Comparison of ENCODE assay signal across 28 cellular contexts in the genomic region with DNA sequence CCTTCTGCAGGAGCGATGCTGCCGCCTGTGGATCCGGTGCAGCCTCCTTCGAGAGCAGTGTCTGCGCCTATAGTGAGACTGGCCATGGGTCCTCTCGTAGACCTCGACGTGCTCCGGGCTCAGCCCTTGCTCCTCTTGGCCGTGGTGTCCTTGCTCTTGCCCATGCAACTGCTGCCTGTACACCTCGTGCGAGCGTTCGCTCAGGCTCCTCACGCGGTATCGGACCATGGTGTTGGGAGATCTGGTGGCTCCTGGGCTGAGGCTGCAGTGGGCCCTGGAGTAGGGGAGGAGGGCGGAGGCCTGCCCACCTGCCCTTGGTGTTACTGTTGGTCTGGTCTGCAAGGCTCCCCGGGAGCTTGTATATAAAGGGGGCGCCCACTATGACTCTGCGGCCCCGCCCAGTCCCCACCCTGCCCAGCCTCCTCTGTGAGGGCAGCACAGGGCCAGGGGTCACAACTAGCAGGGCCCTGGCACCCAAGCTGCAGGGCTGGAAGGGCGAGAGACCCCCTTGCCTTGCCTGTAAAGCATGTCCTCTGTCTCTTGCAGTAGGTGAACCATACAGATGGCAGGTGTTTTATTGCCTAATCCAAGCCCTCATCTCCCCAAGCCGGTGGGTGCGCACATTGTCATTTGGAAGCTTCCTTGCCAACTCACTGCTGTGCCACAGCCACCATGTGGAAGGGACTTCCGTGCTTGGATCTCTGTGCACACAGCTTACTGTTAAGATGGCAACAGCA. TPM values are rescaled to one million over a fixed set of nuclear protein-coding genes. Genes with fewer than 3 reads are reported as not detected.
DNase-seq lines count a peak whose midpoint lies in the region; ATAC-seq and TF ChIP-seq lines count a peak whose summit lies in the region.
"Had no signal": no experiment of that assay in that cellular context is flagged by ENCODE, and none has a peak within 500 bp of the region (broad histone marks: within the 10 kb centered on the region; RNA-seq: fewer than 3 reads in every experiment).

A gene with protein sequence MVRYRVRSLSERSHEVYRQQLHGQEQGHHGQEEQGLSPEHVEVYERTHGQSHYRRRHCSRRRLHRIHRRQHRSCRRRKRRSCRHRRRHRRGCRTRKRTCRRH (minus strand): TSS at position 338 of the 737 bp plus-strand sequence. CDS start 110 bp downstream, at position 228.

- H3K9me3 ChIP-seq in osteoblast (ENCODE audit: low read depth, low read length): no peaks in the 10 kb centered on the region
- H3K9me3 ChIP-seq in prostate gland: no peaks in the 10 kb centered on the region

- no peak within 1 kb of the TSS for H3K4me3 ChIP-seq in osteoblast (ENCODE audit: insufficient read depth, low read length)
- no peak within 1 kb of the TSS for H3K4me3 ChIP-seq in prostate gland
- H3K4me3 ChIP-seq: K562 had no signal

- no peak within 1 kb of the TSS for H3K4me2 ChIP-seq in osteoblast (ENCODE audit: insufficient read depth, low read length)

- H3K36me3 Mint-ChIP-seq in dendritic cell treated with granulocyte-macrophage colony-stimulating factor and Interleukin-4, amounts not matched to agents 40 ng/mL and 50 ng/mL, for 4 days (ENCODE audit: low read depth): no peaks in the 10 kb centered on the region
- H3K36me3 Mint-ChIP-seq: CD8-positive, alpha-beta memory T cell had no signal

- H3K36me3 ChIP-seq in osteoblast (ENCODE audit: insufficient read depth, low read length): no peaks in the 10 kb centered on the region
- H3K36me3 ChIP-seq in prostate gland: no peaks in the 10 kb centered on the region

- TF ChIP-seq POLR2A in prostate gland (IDR thresholded peaks at IDR 0.05): no peak

- ATAC-seq in stimulated activated naive CD8-positive, alpha-beta T cell treated with anti-CD3 and anti-CD28 coated beads, Interleukin-15, amount 100 ng/mL, for 72 hours: peak; percentile 28
- ATAC-seq in stimulated activated naive CD8-positive, alpha-beta T cell treated with anti-CD3 and anti-CD28 coated beads, Interleukin-15, Interleukin-2, amounts not matched to agents 100 U/mL and 50 U/mL, for 24 hours: no peak
- ATAC-seq: K562 had no signal

- H3K4me1 Mint-ChIP-seq in stimulated activated naive CD8-positive, alpha-beta T cell treated with anti-CD3 and anti-CD28 coated beads, Interleukin-15, amount 100 ng/mL, for 72 hours: peaks cover 6% of the 10 kb centered on the region
- peaks cover 50% of the 10 kb centered on the region for H3K4me1 Mint-ChIP-seq in dendritic cell treated with granulocyte-macrophage colony-stimulating factor and Interleukin-4, amounts not matched to agents 40 ng/mL and 50 ng/mL, for 4 days (ENCODE audit: low read depth)
- H3K4me1 Mint-ChIP-seq: CD8-positive, alpha-beta memory T cell had no signal

- WGBS in prostate gland: 95% methylated on average over 26 of the region's 26 CpGs

- TF ChIP-seq CTCF in osteoblast (IDR thresholded peaks at IDR 0.05; ENCODE audit: extremely low read depth, low read depth, low read length): no peak
- TF ChIP-seq CTCF in prostate gland (IDR thresholded peaks at IDR 0.05): no peak

- H3K4me1 ChIP-seq in osteoblast (ENCODE audit: insufficient read depth, low read length) (no peaks in the 10 kb centered on the region), prostate gland (replicated peaks) (no peaks in the 10 kb centered on the region)

- H3K27ac ChIP-seq in osteoblast (ENCODE audit: low read depth, low read length) (no peak within 1 kb of the TSS), prostate gland (no peak within 1 kb of the TSS)
- H3K27ac ChIP-seq: C4-2B had no signal

- no peaks in the 10 kb centered on the region for H3K9me3 Mint-ChIP-seq in stimulated activated naive CD8-positive, alpha-beta T cell treated with anti-CD3 and anti-CD28 coated beads, Interleukin-15, amount 100 ng/mL, for 72 hours
- H3K9me3 Mint-ChIP-seq in dendritic cell treated with granulocyte-macrophage colony-stimulating factor and Interleukin-4, amounts not matched to agents 40 ng/mL and 50 ng/mL, for 4 days: no peaks in the 10 kb centered on the region
- H3K9me3 Mint-ChIP-seq: CD8-positive, alpha-beta memory T cell had no signal

- H3K27ac Mint-ChIP-seq in stimulated activated naive CD8-positive, alpha-beta T cell treated with anti-CD3 and anti-CD28 coated beads, Interleukin-15, amount 100 ng/mL, for 72 hours: no peak within 1 kb of the TSS
- peak within 1 kb of the TSS; percentile 23 for H3K27ac Mint-ChIP-seq in dendritic cell treated with granulocyte-macrophage colony-stimulating factor and Interleukin-4, amounts not matched to agents 40 ng/mL and 50 ng/mL, for 4 days
- H3K27ac Mint-ChIP-seq: B cell; CD8-positive, alpha-beta memory T cell had no signal

- H3K79me2 ChIP-seq in osteoblast (ENCODE audit: insufficient read depth, low read length): no peaks in the 10 kb centered on the region

- no peaks in the 10 kb centered on the region for H4K20me1 ChIP-seq in osteoblast (ENCODE audit: insufficient read depth, low read length)

- no peak within 1 kb of the TSS for H3K4me3 Mint-ChIP-seq in stimulated activated naive CD8-positive, alpha-beta T cell treated with anti-CD3 and anti-CD28 coated beads, Interleukin-15, amount 100 ng/mL, for 72 hours
- no peak within 1 kb of the TSS for H3K4me3 Mint-ChIP-seq in dendritic cell treated with granulocyte-macrophage colony-stimulating factor and Interleukin-4, amounts not matched to agents 40 ng/mL and 50 ng/mL, for 4 days
- H3K4me3 Mint-ChIP-seq: B cell; CD8-positive, alpha-beta memory T cell had no signal

- intact Hi-C loops in dendritic cell treated with granulocyte-macrophage colony-stimulating factor and Interleukin-4, amounts not matched to agents 40 ng/mL and 50 ng/mL, for 4 days (cut with micrococcal nuclease): no loop called here
- intact Hi-C loops in prostate gland (cut with DNase I): no loop called here

- DNase-seq in stimulated activated naive CD8-positive, alpha-beta T cell treated with anti-CD3 and anti-CD28 coated beads, Interleukin-15, amount 100 ng/mL, for 72 hours: no peak
- no peak for DNase-seq in stimulated activated naive CD8-positive, alpha-beta T cell treated with anti-CD3 and anti-CD28 coated beads, Interleukin-15, Interleukin-2, amounts not matched to agents 100 U/mL and 50 U/mL, for 24 hours
- peak; percentile 30 for DNase-seq in osteoblast (ENCODE audit: insufficient read length, low spot score, missing footprints)
- no peak for DNase-seq in prostate gland (ENCODE audit: low spot score)
- no peak for DNase-seq in NCI-H146 (lab: John Stamatoyannopoulos, UW)
- no peak for DNase-seq in globus pallidus (ENCODE audit: low spot score)
- DNase-seq: Calu3; CD8-positive, alpha-beta memory T cell; DMS79 treated with DMSO at 0.1 percent for 48 hours; GF-D8; H7; Kasumi-1; NCI-H1092 treated with DMSO at 0.1 percent for 48 hours; NCI-H1436; NCI-H187 treated with DMSO at 0.1 percent for 48 hours; NCI-H2107; NCI-H446 treated with DMSO at 0.1 percent for 48 hours; NCI-H526; NCI-H82; RPMI8226; SHP77 had no signal

- H3K27me3 ChIP-seq in osteoblast (ENCODE audit: insufficient read depth, low read length) (no peaks in the 10 kb centered on the region), prostate gland (replicated peaks; ENCODE audit: insufficient read depth) (no peaks in the 10 kb centered on the region)

- no peak within 1 kb of the TSS for H2AFZ ChIP-seq in osteoblast (ENCODE audit: low read length)

- no peaks in the 10 kb centered on the region for H3K27me3 Mint-ChIP-seq in stimulated activated naive CD8-positive, alpha-beta T cell treated with anti-CD3 and anti-CD28 coated beads, Interleukin-15, amount 100 ng/mL, for 72 hours
- H3K27me3 Mint-ChIP-seq in dendritic cell treated with granulocyte-macrophage colony-stimulating factor and Interleukin-4, amounts not matched to agents 40 ng/mL and 50 ng/mL, for 4 days: peaks cover 45% of the 10 kb centered on the region
- H3K27me3 Mint-ChIP-seq: B cell had no signal

RNA-seq across cellular contexts. Expression of the gene that starts here (rescaled TPM):
- total RNA-seq in osteoblast (not detected in 2 replicates), prostate gland (100 to 1,000 TPM in 1 of 2 donors, not detected in 1; 343 TPM)
- total RNA-seq: A673; B cell; Calu3; CD8-positive, alpha-beta memory T cell; H7; HT-29; K562; M059J had no signal

Comparison
In these comparisons a context has a peak if more than half of its experiments do, and no peak if none do; other contexts are left out.
1. Peak in DNase-seq in osteoblast; RNA of the gene not detected or under 1 TPM.